In genomic region chr11:64848214-64848778, GRCh38 we compare ENCODE assay signal across 11 cellular contexts. TPM values are rescaled to one million over a fixed set of nuclear protein-coding genes. Genes with fewer than 3 reads are reported as not detected.
DNase-seq lines count a peak whose midpoint lies in the region; ATAC-seq and TF ChIP-seq lines count a peak whose summit lies in the region.
"Had no signal": no experiment of that assay in that cellular context is flagged by ENCODE, and none has a peak within 500 bp of the region (broad histone marks: within the 10 kb centered on the region; RNA-seq: fewer than 3 reads in every experiment).

No MANE protein-coding gene starts in this region.

- H3K36me3 ChIP-seq in CD8-positive, alpha-beta T cell (ENCODE audit: insufficient read depth, low read length): no peaks in the 10 kb centered on the region
- H3K36me3 ChIP-seq in HEK293 (ENCODE audit: control insufficient read depth in 2 of 2, insufficient read depth in 1 of 2, low read length in 2 of 2) (no peaks in the 10 kb centered on the region), testis (ENCODE audit: low read depth, missing control alignments) (no peaks in the 10 kb centered on the region)
- H3K36me3 ChIP-seq: brain microvascular endothelial cell had no signal

- no peaks in the 10 kb centered on the region for H3K9me3 ChIP-seq in CD8-positive, alpha-beta T cell (ENCODE audit: low read length)
- H3K9me3 ChIP-seq in HEK293 (ENCODE audit: control insufficient read depth, insufficient read depth, low read depth, low read length) (no peaks in the 10 kb centered on the region), testis (no peaks in the 10 kb centered on the region)
- H3K9me3 ChIP-seq: SJSA1 had no signal

- no peak for ATAC-seq in CD8-positive, alpha-beta T cell
- no peak for ATAC-seq in activated naive CD8-positive, alpha-beta T cell treated with anti-CD3 and anti-CD28 coated beads, Interleukin-2, amount 10 ng/mL, durations not matched to agents 7 days and 5 days (ENCODE audit: low read depth)
- ATAC-seq in naive thymus-derived CD8-positive, alpha-beta T cell: no peak
- ATAC-seq in GM19351 (IDR thresholded peaks at IDR 0.05; ENCODE audit: unreplicated experiment): no peak

- POLR2A ChIA-PET in CD8-positive, alpha-beta T cell (lab: Charles Lee): interaction anchor here (1.0 to 23.9 kb wide), 9 partner anchors 14 to 269 kb away, joined by 3 to 810 read pairs (median 5); partner anchors contain the start of genes EHD1, RASGRP2, SF1 and ZNHIT2
- POLR2A ChIA-PET in HEK293 (lab: Yijun Ruan, JAX): interaction anchor here (1.4 kb wide), 1 partner anchor 30 kb away, joined by 6 read pairs; the partner anchor contains the start of gene EHD1
- POLR2A ChIA-PET in activated naive CD8-positive, alpha-beta T cell treated with anti-CD3 and anti-CD28 coated beads, Interleukin-2, amount 10 ng/mL, durations not matched to agents 7 days and 5 days (lab: Charles Lee): interaction anchor here (0.5 to 27.4 kb wide), 12 partner anchors 15 to 274 kb away, joined by 3 to 782 read pairs (median 3); partner anchors contain the start of genes ARL2, BATF2, EHD1 and FAU
- POLR2A ChIA-PET in naive thymus-derived CD8-positive, alpha-beta T cell (lab: Charles Lee): interaction anchor here (0.8 to 29.4 kb wide), 10 partner anchors 30 to 274 kb away, joined by 3 to 2449 read pairs (median 4); partner anchors contain the start of genes EHD1, FAU, MRPL49 and PPP2R5B

- no peak for TF ChIP-seq POLR2A in testis (IDR thresholded peaks at IDR 0.05)

- no peak overlapping the region for H3K4me3 Mint-ChIP-seq in CD8-positive, alpha-beta T cell
- H3K4me3 Mint-ChIP-seq in activated naive CD8-positive, alpha-beta T cell treated with anti-CD3 and anti-CD28 coated beads, Interleukin-2, amount 10 ng/mL, durations not matched to agents 7 days and 5 days: no peak overlapping the region
- peak overlapping the region in 8 of 10 donors; percentile 20 to 64 (median 52) for H3K4me3 Mint-ChIP-seq in naive thymus-derived CD8-positive, alpha-beta T cell

- peak overlapping the region; percentile 87 for H3K27ac Mint-ChIP-seq in CD8-positive, alpha-beta T cell
- peak overlapping the region; percentile 90 for H3K27ac Mint-ChIP-seq in activated naive CD8-positive, alpha-beta T cell treated with anti-CD3 and anti-CD28 coated beads, Interleukin-2, amount 10 ng/mL, durations not matched to agents 7 days and 5 days
- H3K27ac Mint-ChIP-seq in naive thymus-derived CD8-positive, alpha-beta T cell: peak overlapping the region; percentile 76 to 94 (median 86)

- CTCF ChIA-PET in CD8-positive, alpha-beta T cell (lab: Charles Lee): interaction anchor here (0.8 to 35.6 kb wide), 25 partner anchors 9 to 287 kb away, joined by 3 to 1398 read pairs (median 4); partner anchors contain the start of genes ARL2, BATF2, EHD1 and MEN1
- CTCF ChIA-PET in HEK293 (lab: Yijun Ruan, JAX): interaction anchor here (0.7 to 8.0 kb wide), 23 partner anchors 8 to 427 kb away, joined by 3 to 111 read pairs (median 3); partner anchors contain the start of genes ARL2, BATF2, EHD1 and SNX15

- 85% methylated on average over 4 to 6 of the region's 6 CpGs for WGBS in testis, 2 donors

- H3K9me3 Mint-ChIP-seq in CD8-positive, alpha-beta T cell: no peaks in the 10 kb centered on the region
- no peaks in the 10 kb centered on the region for H3K9me3 Mint-ChIP-seq in activated naive CD8-positive, alpha-beta T cell treated with anti-CD3 and anti-CD28 coated beads, Interleukin-2, amount 10 ng/mL, durations not matched to agents 7 days and 5 days
- H3K9me3 Mint-ChIP-seq in naive thymus-derived CD8-positive, alpha-beta T cell: no peaks in the 10 kb centered on the region

- no peak overlapping the region for H3K27ac ChIP-seq in CD8-positive, alpha-beta T cell (ENCODE audit: low read depth, low read length)
- H3K27ac ChIP-seq in HEK293 (ENCODE audit: extremely low read depth, low read depth, low read length) (no peak overlapping the region), testis (no peak overlapping the region)
- H3K27ac ChIP-seq: brain microvascular endothelial cell, KMS-11, SJSA1 had no signal

- peaks cover 69% of the 10 kb centered on the region for H3K4me1 Mint-ChIP-seq in CD8-positive, alpha-beta T cell (ENCODE audit: low read depth)
- H3K4me1 Mint-ChIP-seq in activated naive CD8-positive, alpha-beta T cell treated with anti-CD3 and anti-CD28 coated beads, Interleukin-2, amount 10 ng/mL, durations not matched to agents 7 days and 5 days: peaks cover 58% of the 10 kb centered on the region
- H3K4me1 Mint-ChIP-seq in naive thymus-derived CD8-positive, alpha-beta T cell: peaks cover 40 to 74% (median 71%) of the 10 kb centered on the region in 4 donors

- H3K36me3 Mint-ChIP-seq in CD8-positive, alpha-beta T cell: peaks cover 5% of the 10 kb centered on the region
- H3K36me3 Mint-ChIP-seq in activated naive CD8-positive, alpha-beta T cell treated with anti-CD3 and anti-CD28 coated beads, Interleukin-2, amount 10 ng/mL, durations not matched to agents 7 days and 5 days: peaks cover 2% of the 10 kb centered on the region
- peaks cover 0 to 2% (median 0%) of the 10 kb centered on the region in 3 donors for H3K36me3 Mint-ChIP-seq in naive thymus-derived CD8-positive, alpha-beta T cell

- no peaks in the 10 kb centered on the region for H3K27me3 Mint-ChIP-seq in CD8-positive, alpha-beta T cell (ENCODE audit: low read depth)
- H3K27me3 Mint-ChIP-seq in activated naive CD8-positive, alpha-beta T cell treated with anti-CD3 and anti-CD28 coated beads, Interleukin-2, amount 10 ng/mL, durations not matched to agents 7 days and 5 days: no peaks in the 10 kb centered on the region
- no peaks in the 10 kb centered on the region for H3K27me3 Mint-ChIP-seq in naive thymus-derived CD8-positive, alpha-beta T cell

- no peak for DNase-seq in CD8-positive, alpha-beta T cell
- DNase-seq in activated naive CD8-positive, alpha-beta T cell treated with anti-CD3 and anti-CD28 coated beads, Interleukin-2, amount 10 ng/mL, durations not matched to agents 7 days and 5 days: no peak
- DNase-seq in naive thymus-derived CD8-positive, alpha-beta T cell: no peak
- DNase-seq in testis (no peak), foreskin melanocyte (no peak)
- DNase-seq: brain microvascular endothelial cell, occipital lobe had no signal

- H3K4me3 ChIP-seq in CD8-positive, alpha-beta T cell (ENCODE audit: low read depth, low read length): no peak overlapping the region
- H3K4me3 ChIP-seq in HEK293 (ENCODE audit: low read depth, low read length) (no peak overlapping the region), testis (no peak overlapping the region)
- H3K4me3 ChIP-seq: SJSA1 had no signal

- no peak for TF ChIP-seq CTCF in CD8-positive, alpha-beta T cell (IDR thresholded peaks at IDR 0.05)
- TF ChIP-seq CTCF in HEK293 (tag by site-specific recombination; IDR thresholded peaks at IDR 0.05): no peak
- TF ChIP-seq CTCF in testis (IDR thresholded peaks at IDR 0.05): no peak

- peaks cover 73% of the 10 kb centered on the region for H3K4me1 ChIP-seq in CD8-positive, alpha-beta T cell (ENCODE audit: insufficient read depth, low read length)
- H3K4me1 ChIP-seq in HEK293 (ENCODE audit: control insufficient read depth, insufficient read depth, low read length) (no peaks in the 10 kb centered on the region), testis (peaks cover 6% of the 10 kb centered on the region)

- intact Hi-C loops in CD8-positive, alpha-beta T cell (cut with DNase I, micrococcal nuclease): loop anchor here (5.0 to 10.0 kb wide), 3 partner anchors 164 to 467 kb away; partner anchors contain the start of genes ARL2 (in 1 of the 2), CDC42EP2 (in 1 of the 2), TM7SF2 (in 1 of the 2) and ZNHIT2 (in 1 of the 2)
- intact Hi-C loops in testis (cut with DNase I; ENCODE audit: low total_unique reads): loop anchor here (5.0 to 10.0 kb wide), 2 partner anchors 44 to 167 kb away; partner anchors contain the start of gene ARL2

- H3K27me3 ChIP-seq in CD8-positive, alpha-beta T cell (ENCODE audit: insufficient read depth, low read length): no peaks in the 10 kb centered on the region
- H3K27me3 ChIP-seq in testis: no peaks in the 10 kb centered on the region
- H3K27me3 ChIP-seq: brain microvascular endothelial cell, SJSA1 had no signal

TF ChIP-seq in HEK293, 187 proteins besides CTCF, POLR2A, EP300 and RAD21 (continues in another document):
- TF ChIP-seq ZIC2 (tag by site-specific recombination; IDR thresholded peaks at IDR 0.05): peak; percentile 95

RNA-seq across cellular contexts. Expression of gene CDC42BPG, which starts 3.8 kb away (rescaled TPM):
- 1 to 10 TPM; 6.5 to 7.9 TPM for total RNA-seq in CD8-positive, alpha-beta T cell
- total RNA-seq in activated naive CD8-positive, alpha-beta T cell treated with anti-CD3 and anti-CD28 coated beads, Interleukin-2, amount 10 ng/mL, durations not matched to agents 7 days and 5 days: 1 to 10 TPM; 3.4 to 3.5 TPM
- total RNA-seq in naive thymus-derived CD8-positive, alpha-beta T cell: 10 to 100 TPM in 1 of 2 experiments, 1 to 10 TPM in 1; 9.0 to 10.3 TPM
- under 1 TPM; 0.09 to 0.38 (median 0.13) TPM for polyA plus RNA-seq in naive thymus-derived CD8-positive, alpha-beta T cell
- total RNA-seq in testis: 1 to 10 TPM; 7.6 to 9.2 TPM
- 5.3 TPM for polyA plus RNA-seq in testis (ENCODE audit: insufficient read depth, low read depth, low replicate concordance)

RNA-seq across cellular contexts. Expression of gene EHD1, which starts 30.1 kb away (rescaled TPM):
- 100 to 1,000 TPM; 187 to 212 TPM for total RNA-seq in CD8-positive, alpha-beta T cell
- 100 to 1,000 TPM; 187 to 195 TPM for total RNA-seq in activated naive CD8-positive, alpha-beta T cell treated with anti-CD3 and anti-CD28 coated beads, Interleukin-2, amount 10 ng/mL, durations not matched to agents 7 days and 5 days
- 100 to 1,000 TPM; 217 to 226 TPM for total RNA-seq in naive thymus-derived CD8-positive, alpha-beta T cell
- 100 to 1,000 TPM; 137 to 164 (median 154) TPM for polyA plus RNA-seq in naive thymus-derived CD8-positive, alpha-beta T cell
- total RNA-seq in testis: 100 to 1,000 TPM; 230 to 455 TPM
- 328 TPM for polyA plus RNA-seq in testis (ENCODE audit: insufficient read depth, low read depth, low replicate concordance)

RNA-seq across cellular contexts. Expression of gene MEN1, which starts 37.9 kb away (rescaled TPM):
- 10 to 100 TPM; 17.6 to 19.1 TPM for total RNA-seq in CD8-positive, alpha-beta T cell
- total RNA-seq in activated naive CD8-positive, alpha-beta T cell treated with anti-CD3 and anti-CD28 coated beads, Interleukin-2, amount 10 ng/mL, durations not matched to agents 7 days and 5 days: 10 to 100 TPM; 37.4 to 39.0 TPM
- total RNA-seq in naive thymus-derived CD8-positive, alpha-beta T cell: 10 to 100 TPM; 50.7 to 54.1 TPM
- 10 to 100 TPM; 22.1 to 57.4 (median 36.1) TPM for polyA plus RNA-seq in naive thymus-derived CD8-positive, alpha-beta T cell
- 10 to 100 TPM; 36.7 to 40.8 TPM for total RNA-seq in testis
- polyA plus RNA-seq in testis (ENCODE audit: insufficient read depth, low read depth, low replicate concordance): 29.7 TPM

RNA-seq across cellular contexts. Expression of gene MAP4K2, which starts 45.3 kb away (rescaled TPM):
- 10 to 100 TPM; 56.2 to 60.1 TPM for total RNA-seq in CD8-positive, alpha-beta T cell
- total RNA-seq in activated naive CD8-positive, alpha-beta T cell treated with anti-CD3 and anti-CD28 coated beads, Interleukin-2, amount 10 ng/mL, durations not matched to agents 7 days and 5 days: 10 to 100 TPM; 92.0 to 96.2 TPM
- total RNA-seq in naive thymus-derived CD8-positive, alpha-beta T cell: 100 to 1,000 TPM; 128 to 135 TPM
- polyA plus RNA-seq in naive thymus-derived CD8-positive, alpha-beta T cell: 10 to 100 TPM; 26.6 to 55.5 (median 30.3) TPM
- total RNA-seq in testis: 10 to 100 TPM; 27.7 to 29.8 TPM
- polyA plus RNA-seq in testis (ENCODE audit: insufficient read depth, low read depth, low replicate concordance): 14.9 TPM

Comparison
In these comparisons a context has a peak if more than half of its experiments do, and no peak if none do; other contexts are left out.
1. H3K4me3 Mint-ChIP-seq: peak in naive thymus-derived CD8-positive, alpha-beta T cell (8 of 10); none in CD8-positive, alpha-beta T cell (single experiment) and activated naive CD8-positive, alpha-beta T cell treated with anti-CD3 and anti-CD28 coated beads, Interleukin-2, amount 10 ng/mL, durations not matched to agents 7 days and 5 days (single experiment).
2. Peak in every context shown above with its lines, with median percentiles within 50 percentile points of each other: H3K27ac Mint-ChIP-seq.